ENCODE assay signal across 8 cellular contexts in genomic region chr9:121550569-121551512, GRCh38. TPM values are rescaled to one million over a fixed set of nuclear protein-coding genes. Genes with fewer than 3 reads are reported as not detected.
DNase-seq lines count a peak whose midpoint lies in the region; ATAC-seq and TF ChIP-seq lines count a peak whose summit lies in the region.

No MANE protein-coding gene starts in this region.

- in situ Hi-C loops in G401 (cut with HindIII; ENCODE audit: low sequenced_read_pairs) = no loop called here

- H3K27me3 ChIP-seq in ectodermal cell (ENCODE audit: control insufficient read depth, insufficient read depth, low read length, poor library complexity, severe bottlenecking) = no peaks in the 10 kb centered on the region
- no peaks in the 10 kb centered on the region for H3K27me3 ChIP-seq in lower lobe of right lung (ENCODE audit: low read depth)

- peak; percentile 59 for ATAC-seq in HG03135 (IDR thresholded peaks at IDR 0.05; ENCODE audit: unreplicated experiment)
- peak; percentile 83 for ATAC-seq in lower lobe of right lung
- ATAC-seq in GM21528 (IDR thresholded peaks at IDR 0.05; ENCODE audit: low FRiP score, unreplicated experiment) = no peak

- peaks cover 14% of the 10 kb centered on the region for H3K27me3 Mint-ChIP-seq in activated CD4-positive, alpha-beta memory T cell treated with anti-CD3 and anti-CD28 coated beads for 36 hours

- 15 to 16% methylated on average over 40 of the region's 40 CpGs for WGBS in ectodermal cell, 2 experiments

- POLR2A ChIA-PET in activated CD4-positive, alpha-beta memory T cell treated with anti-CD3 and anti-CD28 coated beads for 36 hours (lab: Charles Lee) = no interaction called here

- H3K36me3 ChIP-seq in ectodermal cell (ENCODE audit: control insufficient read depth, insufficient read depth, low read length) (no peaks in the 10 kb centered on the region), lower lobe of right lung (no peaks in the 10 kb centered on the region)

- H3K27ac ChIP-seq in ectodermal cell (ENCODE audit: insufficient read depth, low read depth, low read length, poor library complexity, severe bottlenecking) (no peak overlapping the region), lower lobe of right lung (no peak overlapping the region)

- intact Hi-C loops in activated CD4-positive, alpha-beta memory T cell treated with anti-CD3 and anti-CD28 coated beads for 36 hours (cut with micrococcal nuclease) = loop anchor here (10.0 kb wide), 1 partner anchor 134 kb away; no protein-coding TSS in a partner anchor
- intact Hi-C loops in lower lobe of right lung (cut with DNase I) = no loop called here

- no peak overlapping the region for H3K27ac Mint-ChIP-seq in activated CD4-positive, alpha-beta memory T cell treated with anti-CD3 and anti-CD28 coated beads for 36 hours

- TF ChIP-seq CTCF in lower lobe of right lung (IDR thresholded peaks at IDR 0.05) = peak; percentile 97

- H3K4me1 ChIP-seq in ectodermal cell (ENCODE audit: control insufficient read depth, insufficient read depth, low read length) (no peaks in the 10 kb centered on the region), lower lobe of right lung (peaks cover 20% of the 10 kb centered on the region)

- peaks cover 4% of the 10 kb centered on the region for H3K4me1 Mint-ChIP-seq in activated CD4-positive, alpha-beta memory T cell treated with anti-CD3 and anti-CD28 coated beads for 36 hours (ENCODE audit: low read depth)

- no peaks in the 10 kb centered on the region for H3K36me3 Mint-ChIP-seq in activated CD4-positive, alpha-beta memory T cell treated with anti-CD3 and anti-CD28 coated beads for 36 hours

- DNase-seq in G401 (ENCODE audit: low spot score) (peak; percentile 80), NCI-H524 (lab: John Stamatoyannopoulos, UW) (peak; percentile 84 to 88), lower lobe of right lung (peak; percentile 86)
- DNase-seq in activated CD4-positive, alpha-beta memory T cell treated with anti-CD3 and anti-CD28 coated beads for 36 hours = peak; percentile 83
- DNase-seq in stimulated activated CD4-positive, alpha-beta T cell treated with anti-CD3 and anti-CD28 coated beads, TNF-alpha, amount 100 ng/mL, for 4 hours (ENCODE audit: low read depth in 3 of 3) = peak; percentile 17 to 46 (median 43)

- H3K9me3 Mint-ChIP-seq in activated CD4-positive, alpha-beta memory T cell treated with anti-CD3 and anti-CD28 coated beads for 36 hours = no peaks in the 10 kb centered on the region

- H3K4me3 Mint-ChIP-seq in activated CD4-positive, alpha-beta memory T cell treated with anti-CD3 and anti-CD28 coated beads for 36 hours = no peak overlapping the region

- H3K9me3 ChIP-seq in ectodermal cell (ENCODE audit: control insufficient read depth, low read length) (no peaks in the 10 kb centered on the region), lower lobe of right lung (no peaks in the 10 kb centered on the region)

- peak overlapping the region; percentile 29 for H3K4me3 ChIP-seq in ectodermal cell (ENCODE audit: insufficient read depth, low read depth, low read length)
- peak overlapping the region; percentile 35 for H3K4me3 ChIP-seq in lower lobe of right lung

- CTCF ChIA-PET in activated CD4-positive, alpha-beta memory T cell treated with anti-CD3 and anti-CD28 coated beads for 36 hours (lab: Charles Lee) = interaction anchor here (0.6 to 1.4 kb wide), 12 partner anchors 8 to 223 kb away, joined by 3 to 5 read pairs (median 3); no protein-coding TSS in a partner anchor

RNA-seq across cellular contexts. Expression of gene GGTA1, which starts 51.2 kb away (rescaled TPM):
- not detected in 2 replicates for total RNA-seq in G401 (2014; rRNA removed; shearing (Covaris generic))
- total RNA-seq in activated CD4-positive, alpha-beta memory T cell treated with anti-CD3 and anti-CD28 coated beads for 36 hours = not detected
- not detected for polyA plus RNA-seq in ectodermal cell (2013, experiment 1 of 4)
- polyA plus RNA-seq in ectodermal cell (2013, experiment 2 of 4) = 0.16 TPM
- polyA plus RNA-seq in ectodermal cell (2013, experiment 3 of 4) = 0.16 TPM
- polyA plus RNA-seq in ectodermal cell (2013, experiment 4 of 4) = not detected
- 14.0 TPM for total RNA-seq in lower lobe of right lung

Comparison
In these comparisons a context has a peak if more than half of its experiments do, and no peak if none do; other contexts are left out.
1. RNA of gene GGTA1, which starts 51.2 kb away (total RNA-seq): 14.0 TPM in lower lobe of right lung (single experiment); not detected in G401 and not detected in activated CD4-positive, alpha-beta memory T cell treated with anti-CD3 and anti-CD28 coated beads for 36 hours; every median in the first group is over 10 times any median in the second.
2. Peak in every context shown above with its lines, with median percentiles within 50 percentile points of each other: DNase-seq.